8 cellular contexts compared by ENCODE assay signal in the genomic region with DNA sequence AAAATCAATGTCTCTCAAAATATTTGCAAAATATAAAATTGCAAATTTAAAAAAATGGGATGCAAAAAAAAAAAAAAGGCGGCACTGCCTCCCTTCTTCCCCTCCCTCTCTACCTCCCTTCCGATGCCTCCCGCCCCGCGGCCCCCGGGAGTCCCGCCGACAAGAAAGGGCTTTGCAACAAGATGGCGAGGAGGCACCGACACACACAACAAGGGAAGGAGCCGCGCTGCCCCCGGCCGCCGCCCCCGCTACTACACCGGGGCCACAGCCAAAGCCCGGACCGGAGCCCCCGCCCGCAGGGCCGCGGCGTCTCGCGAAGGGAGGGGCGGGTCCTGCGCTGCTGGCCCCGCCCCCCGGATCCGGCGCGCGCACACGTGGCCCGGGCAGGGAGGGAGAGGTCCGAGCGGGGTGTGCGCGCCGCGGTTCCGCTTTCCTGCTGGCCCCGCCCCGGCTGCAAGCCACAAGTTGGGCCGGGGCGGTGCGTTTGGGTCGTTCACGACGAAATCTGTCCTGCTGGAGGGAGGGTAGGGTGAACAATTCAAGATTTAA. TPM values are rescaled to one million over a fixed set of nuclear protein-coding genes. Genes with fewer than 3 reads are reported as not detected.
A peak's percentile ranks its signal among the peaks of the same experiment; 100 is the strongest.
DNase-seq lines count a peak whose midpoint lies in the region; ATAC-seq and TF ChIP-seq lines count a peak whose summit lies in the region.

A gene with protein sequence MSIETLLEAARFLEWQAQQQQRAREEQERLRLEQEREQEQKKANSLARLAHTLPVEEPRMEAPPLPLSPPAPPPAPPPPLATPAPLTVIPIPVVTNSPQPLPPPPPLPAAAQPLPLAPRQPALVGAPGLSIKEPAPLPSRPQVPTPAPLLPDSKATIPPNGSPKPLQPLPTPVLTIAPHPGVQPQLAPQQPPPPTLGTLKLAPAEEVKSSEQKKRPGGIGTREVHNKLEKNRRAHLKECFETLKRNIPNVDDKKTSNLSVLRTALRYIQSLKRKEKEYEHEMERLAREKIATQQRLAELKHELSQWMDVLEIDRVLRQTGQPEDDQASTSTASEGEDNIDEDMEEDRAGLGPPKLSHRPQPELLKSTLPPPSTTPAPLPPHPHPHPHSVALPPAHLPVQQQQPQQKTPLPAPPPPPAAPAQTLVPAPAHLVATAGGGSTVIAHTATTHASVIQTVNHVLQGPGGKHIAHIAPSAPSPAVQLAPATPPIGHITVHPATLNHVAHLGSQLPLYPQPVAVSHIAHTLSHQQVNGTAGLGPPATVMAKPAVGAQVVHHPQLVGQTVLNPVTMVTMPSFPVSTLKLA (minus strand): TSS at position 184 of the 549 bp plus-strand sequence. CDS start 348 bp downstream, outside the sequence.

- peaks cover 27 to 58% of the 10 kb centered on the region in 2 donors for H3K4me1 ChIP-seq in ascending aorta
- peaks cover 0 to 2% of the 10 kb centered on the region in 2 donors for H3K4me1 ChIP-seq in aorta (ENCODE audit: control insufficient read depth in 1 of 2, insufficient read depth in 2 of 2, low read length in 2 of 2)

- H3K27ac ChIP-seq in ascending aorta (peak within 1 kb of the TSS; percentile 97 to 98), aorta (ENCODE audit: low read depth in 1 of 2, low read length in 2 of 2) (peak within 1 kb of the TSS; percentile 65 to 93)

- H3K27me3 ChIP-seq in ascending aorta (no peaks in the 10 kb centered on the region), aorta (ENCODE audit: control insufficient read depth in 1 of 2, insufficient read depth in 2 of 2, low read length in 1 of 2) (no peaks in the 10 kb centered on the region)

- H3K4me3 ChIP-seq in ascending aorta (peak within 1 kb of the TSS; percentile 84 to 86), aorta (ENCODE audit: low read length in 2 of 2) (peak within 1 kb of the TSS; percentile 65 to 75)

- TF ChIP-seq CTCF in ascending aorta (IDR thresholded peaks at IDR 0.05): no peak

- intact Hi-C loops in T-helper 2 cell treated with Interferon-gamma antibody and Interleukin-4, amounts not matched to agents 100 ng/mL and 5 ng/mL, for 36 hours (cut with micrococcal nuclease): loop anchor here (1.0 to 2.0 kb wide), 8 partner anchors 8 to 685 kb away; a partner anchor contains a TSS
- intact Hi-C loops in ascending aorta (cut with DNase I): loop anchor here (1.0 to 5.0 kb wide), 2 partner anchors 8 to 684 kb away; no protein-coding TSS in a partner anchor
- intact Hi-C loops in aorta (cut with DNase I): no loop called here

- H3K36me3 ChIP-seq in ascending aorta: no peaks in the 10 kb centered on the region
- H3K36me3 ChIP-seq in aorta (ENCODE audit: control insufficient read depth in 1 of 2, insufficient read depth in 2 of 2, low read length in 1 of 2): no peaks in the 10 kb centered on the region

- WGBS in aorta, 2 donors: 0% methylated on average over 30 to 51 of the region's 51 CpGs

- ATAC-seq in GM18502 (IDR thresholded peaks at IDR 0.05; ENCODE audit: poor library complexity, unreplicated experiment) (peak; percentile 38), HG02884 (IDR thresholded peaks at IDR 0.05; ENCODE audit: unreplicated experiment) (peak; percentile 27), aorta (ENCODE audit: low FRiP score) (peak; percentile 85)

- H3K9me3 ChIP-seq in ascending aorta (no peaks in the 10 kb centered on the region), aorta (ENCODE audit: control insufficient read depth, low read length) (no peaks in the 10 kb centered on the region)

- DNase-seq in NCI-H1694 treated with DMSO at 0.1 percent for 48 hours (lab: John Stamatoyannopoulos, UW) (peak; percentile 97), ascending aorta (ENCODE audit: low spot score in 2 of 2) (peak; percentile 85 to 97), hepatic stellate cell (ENCODE audit: low spot score) (peak; percentile 93), renal cortical epithelial cell (ENCODE audit: low read depth) (peak; percentile 73), aorta (peak; percentile 97)

RNA-seq across cellular contexts. Expression of the gene that starts here (rescaled TPM):
- total RNA-seq in T-helper 2 cell treated with Interferon-gamma antibody and Interleukin-4, amounts not matched to agents 100 ng/mL and 5 ng/mL, for 36 hours: 27.8 and 32.5 TPM in 2 replicates
- 4.9 TPM for total RNA-seq in ascending aorta
- 1.6 and 9.8 TPM in 2 replicates for total RNA-seq in renal cortical epithelial cell
- 10 to 100 TPM; 28.3 to 35.7 TPM for total RNA-seq in aorta
- polyA plus RNA-seq in aorta: 1 to 10 TPM; 8.3 to 9.0 TPM

Comparison
In these comparisons a context has a peak if more than half of its experiments do, and no peak if none do; other contexts are left out.
1. Peak in every context shown above with its lines: DNase-seq, ATAC-seq, H3K4me3 ChIP-seq and H3K27ac ChIP-seq.
2. ATAC-seq: peak in every context shown above with its lines; median percentile 85 in aorta; 38 in GM18502; 27 in HG02884.
3. intact Hi-C loops: an anchor here in T-helper 2 cell treated with Interferon-gamma antibody and Interleukin-4, amounts not matched to agents 100 ng/mL and 5 ng/mL, for 36 hours (1.0 to 2.0 kb wide) and ascending aorta (1.0 to 5.0 kb wide); none called in aorta.